Comparison of ENCODE assay signal across 1 cellular context in the genomic region with DNA sequence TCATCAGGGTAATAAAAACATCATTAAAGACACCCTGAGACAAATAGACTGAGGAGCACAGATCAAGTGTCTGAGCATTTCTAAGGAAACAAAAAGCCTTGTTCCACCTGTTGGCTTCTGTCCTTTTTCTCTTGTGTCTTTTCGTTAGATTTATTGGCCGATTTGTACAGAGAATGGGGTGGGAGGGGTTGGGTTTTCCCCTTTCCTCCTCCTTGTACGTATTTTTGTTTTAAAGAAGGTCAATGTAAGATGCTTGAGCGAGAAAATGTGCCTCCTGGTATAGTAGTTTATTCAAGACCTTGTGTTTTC.
TF ChIP-seq lines count a peak whose summit lies in the region.

No MANE protein-coding gene starts in this region.

TF ChIP-seq in SK-N-SH, 30 proteins besides CTCF, POLR2A, EP300 and RAD21 (continued from another document):
- TF ChIP-seq, protein P1, sequence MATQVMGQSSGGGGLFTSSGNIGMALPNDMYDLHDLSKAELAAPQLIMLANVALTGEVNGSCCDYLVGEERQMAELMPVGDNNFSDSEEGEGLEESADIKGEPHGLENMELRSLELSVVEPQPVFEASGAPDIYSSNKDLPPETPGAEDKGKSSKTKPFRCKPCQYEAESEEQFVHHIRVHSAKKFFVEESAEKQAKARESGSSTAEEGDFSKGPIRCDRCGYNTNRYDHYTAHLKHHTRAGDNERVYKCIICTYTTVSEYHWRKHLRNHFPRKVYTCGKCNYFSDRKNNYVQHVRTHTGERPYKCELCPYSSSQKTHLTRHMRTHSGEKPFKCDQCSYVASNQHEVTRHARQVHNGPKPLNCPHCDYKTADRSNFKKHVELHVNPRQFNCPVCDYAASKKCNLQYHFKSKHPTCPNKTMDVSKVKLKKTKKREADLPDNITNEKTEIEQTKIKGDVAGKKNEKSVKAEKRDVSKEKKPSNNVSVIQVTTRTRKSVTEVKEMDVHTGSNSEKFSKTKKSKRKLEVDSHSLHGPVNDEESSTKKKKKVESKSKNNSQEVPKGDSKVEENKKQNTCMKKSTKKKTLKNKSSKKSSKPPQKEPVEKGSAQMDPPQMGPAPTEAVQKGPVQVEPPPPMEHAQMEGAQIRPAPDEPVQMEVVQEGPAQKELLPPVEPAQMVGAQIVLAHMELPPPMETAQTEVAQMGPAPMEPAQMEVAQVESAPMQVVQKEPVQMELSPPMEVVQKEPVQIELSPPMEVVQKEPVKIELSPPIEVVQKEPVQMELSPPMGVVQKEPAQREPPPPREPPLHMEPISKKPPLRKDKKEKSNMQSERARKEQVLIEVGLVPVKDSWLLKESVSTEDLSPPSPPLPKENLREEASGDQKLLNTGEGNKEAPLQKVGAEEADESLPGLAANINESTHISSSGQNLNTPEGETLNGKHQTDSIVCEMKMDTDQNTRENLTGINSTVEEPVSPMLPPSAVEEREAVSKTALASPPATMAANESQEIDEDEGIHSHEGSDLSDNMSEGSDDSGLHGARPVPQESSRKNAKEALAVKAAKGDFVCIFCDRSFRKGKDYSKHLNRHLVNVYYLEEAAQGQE (IDR thresholded peaks at IDR 0.05; ENCODE audit: low read depth, low read length) = no peak
- no peak for TF ChIP-seq MEF2A (IDR thresholded peaks at IDR 0.05; ENCODE audit: borderline replicate concordance, low read depth)
